8 cellular contexts compared by ENCODE assay signal in genomic region chr12:92136883-92137582, GRCh38. TPM values are rescaled to one million over a fixed set of nuclear protein-coding genes. Genes with fewer than 3 reads are reported as not detected.
A peak's percentile ranks its signal among the peaks of the same experiment; 100 is the strongest.
DNase-seq lines count a peak whose midpoint lies in the region; ATAC-seq and TF ChIP-seq lines count a peak whose summit lies in the region.

No MANE protein-coding gene starts in this region.

- no peaks in the 10 kb centered on the region for H3K27me3 Mint-ChIP-seq in memory B cell

- peak overlapping the region; percentile 100 for H3K4me3 Mint-ChIP-seq in memory B cell

- no peaks in the 10 kb centered on the region for H3K9me3 Mint-ChIP-seq in memory B cell

- 38 to 46% methylated on average over 3 of the region's 3 CpGs for WGBS in body of pancreas, 2 donors

- peak overlapping the region; percentile 94 for H3K4me2 ChIP-seq in DOHH2 (ENCODE audit: low read length)

- peak; percentile 19 for ATAC-seq in body of pancreas
- no peak for ATAC-seq in memory B cell (ENCODE audit: low read depth)
- no peak for ATAC-seq in GM21786 (IDR thresholded peaks at IDR 0.05; ENCODE audit: unreplicated experiment)
- ATAC-seq in HG02678 (IDR thresholded peaks at IDR 0.05; ENCODE audit: unreplicated experiment) = no peak
- no peak for ATAC-seq in GM19035 (IDR thresholded peaks at IDR 0.05; ENCODE audit: unreplicated experiment)

- peak; percentile 83 for DNase-seq in M059J (ENCODE audit: low read depth)
- no peak for DNase-seq in body of pancreas
- DNase-seq in memory B cell (ENCODE audit: low spot score in 2 of 2) = no peak
- no peak for DNase-seq in activated CD4-positive, CD25-positive, alpha-beta regulatory T cell treated with anti-CD3 and anti-CD28 coated beads, Interleukin-2, amount 50 U/mL, for 72 hours

- TF ChIP-seq POLR2A in body of pancreas (IDR thresholded peaks at IDR 0.05) = no peak

- TF ChIP-seq CTCF in DOHH2 (IDR thresholded peaks at IDR 0.05; ENCODE audit: low read depth, low read length, poor library complexity, severe bottlenecking) (no peak), body of pancreas (IDR thresholded peaks at IDR 0.05) (no peak)

- peak overlapping the region; percentile 62 for H3K27ac Mint-ChIP-seq in memory B cell

- no peaks in the 10 kb centered on the region for H3K9me2 ChIP-seq in DOHH2 (replicated peaks; ENCODE audit: control insufficient read depth, low read length)

- H3K4me1 ChIP-seq in DOHH2 (ENCODE audit: control insufficient read depth, low read length) (peaks cover 80% of the 10 kb centered on the region), body of pancreas (peaks cover 73% of the 10 kb centered on the region)

- peaks cover 11% of the 10 kb centered on the region for H3F3A ChIP-seq in DOHH2 (ENCODE audit: control insufficient read depth, insufficient read depth)

- no peak overlapping the region for H3K27ac ChIP-seq in DOHH2 (ENCODE audit: low read depth, low read length)
- H3K27ac ChIP-seq in body of pancreas = peak overlapping the region; percentile 18 to 100 (median 84)

- intact Hi-C loops in body of pancreas (cut with DNase I) = loop anchor here (10.0 kb wide), 1 partner anchor 62 kb away; no protein-coding TSS in a partner anchor

- H3K9me3 ChIP-seq in DOHH2 (ENCODE audit: control insufficient read depth, insufficient read depth, low read length) (no peaks in the 10 kb centered on the region), body of pancreas (no peaks in the 10 kb centered on the region)

- peaks cover 25% of the 10 kb centered on the region for H3K36me3 Mint-ChIP-seq in memory B cell

- H3K27me3 ChIP-seq in DOHH2 (ENCODE audit: control insufficient read depth, low read length) (no peaks in the 10 kb centered on the region), body of pancreas (no peaks in the 10 kb centered on the region)

- H3K4me1 Mint-ChIP-seq in memory B cell = peaks cover 53% of the 10 kb centered on the region

- H3K4me3 ChIP-seq in DOHH2 (ENCODE audit: low read length) = peak overlapping the region; percentile 94
- H3K4me3 ChIP-seq in body of pancreas = no peak overlapping the region

- H3K36me3 ChIP-seq in DOHH2 (ENCODE audit: control insufficient read depth, low read length) (peaks cover 81% of the 10 kb centered on the region), body of pancreas (replicated peaks in 1 of 2; ENCODE audit: insufficient read depth in 1 of 2, low read depth in 2 of 2) (no peaks in the 10 kb centered on the region)

- H4K20me1 ChIP-seq in DOHH2 (ENCODE audit: control insufficient read depth, insufficient read depth, low read depth, low read length) = peaks cover 64% of the 10 kb centered on the region

- peaks cover 100% of the 10 kb centered on the region for H3K79me2 ChIP-seq in DOHH2 (ENCODE audit: control insufficient read depth, low read length)

RNA-seq across cellular contexts. Expression of gene BTG1, which starts 8.6 kb away (rescaled TPM):
- total RNA-seq in M059J (2014; rRNA removed; shearing (Covaris generic)) = 10.2 and 14.4 TPM in 2 replicates
- total RNA-seq in body of pancreas = 10 to 100 TPM; 48.5 to 53.7 TPM
